In the genomic region with DNA sequence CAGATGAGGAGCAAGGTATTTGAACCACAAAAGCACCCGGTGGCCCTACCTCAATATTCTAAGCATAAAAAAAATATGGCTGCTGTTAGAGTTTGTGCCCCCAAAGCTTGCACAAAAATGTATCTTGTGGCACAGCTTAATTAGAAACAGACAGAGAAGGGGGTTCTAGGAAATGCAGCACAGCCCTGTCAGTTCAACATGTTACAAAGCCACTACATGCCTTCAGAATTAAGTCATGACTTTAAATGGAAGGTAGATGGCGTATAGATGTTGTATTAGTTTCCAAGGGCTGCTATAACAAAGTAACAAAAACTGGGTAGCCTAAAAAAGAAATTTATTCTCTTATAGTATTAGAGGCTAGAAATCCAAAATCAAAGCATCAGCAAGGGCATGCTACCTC, we compare ENCODE assay signal across 1 cellular context.
TF ChIP-seq lines count a peak whose summit lies in the region.

No MANE protein-coding gene starts in this region.

TF ChIP-seq in SK-N-SH, 30 proteins besides CTCF, POLR2A, EP300 and RAD21 (continued from another document):
- TF ChIP-seq, protein P1, sequence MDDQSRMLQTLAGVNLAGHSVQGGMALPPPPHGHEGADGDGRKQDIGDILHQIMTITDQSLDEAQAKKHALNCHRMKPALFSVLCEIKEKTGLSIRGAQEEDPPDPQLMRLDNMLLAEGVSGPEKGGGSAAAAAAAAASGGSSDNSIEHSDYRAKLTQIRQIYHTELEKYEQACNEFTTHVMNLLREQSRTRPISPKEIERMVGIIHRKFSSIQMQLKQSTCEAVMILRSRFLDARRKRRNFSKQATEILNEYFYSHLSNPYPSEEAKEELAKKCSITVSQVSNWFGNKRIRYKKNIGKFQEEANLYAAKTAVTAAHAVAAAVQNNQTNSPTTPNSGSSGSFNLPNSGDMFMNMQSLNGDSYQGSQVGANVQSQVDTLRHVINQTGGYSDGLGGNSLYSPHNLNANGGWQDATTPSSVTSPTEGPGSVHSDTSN (IDR thresholded peaks at IDR 0.05), result peak; percentile 34; the same call in 1 of the 2 replicates
- TF ChIP-seq FOSL2 (IDR thresholded peaks at IDR 0.05; ENCODE audit: borderline replicate concordance, low read depth) (no peak), RFX5 (IDR thresholded peaks at IDR 0.05; ENCODE audit: low read length) (no peak), TCF12 (IDR thresholded peaks at IDR 0.05) (peak; percentile 90)
- TF ChIP-seq, protein P2, sequence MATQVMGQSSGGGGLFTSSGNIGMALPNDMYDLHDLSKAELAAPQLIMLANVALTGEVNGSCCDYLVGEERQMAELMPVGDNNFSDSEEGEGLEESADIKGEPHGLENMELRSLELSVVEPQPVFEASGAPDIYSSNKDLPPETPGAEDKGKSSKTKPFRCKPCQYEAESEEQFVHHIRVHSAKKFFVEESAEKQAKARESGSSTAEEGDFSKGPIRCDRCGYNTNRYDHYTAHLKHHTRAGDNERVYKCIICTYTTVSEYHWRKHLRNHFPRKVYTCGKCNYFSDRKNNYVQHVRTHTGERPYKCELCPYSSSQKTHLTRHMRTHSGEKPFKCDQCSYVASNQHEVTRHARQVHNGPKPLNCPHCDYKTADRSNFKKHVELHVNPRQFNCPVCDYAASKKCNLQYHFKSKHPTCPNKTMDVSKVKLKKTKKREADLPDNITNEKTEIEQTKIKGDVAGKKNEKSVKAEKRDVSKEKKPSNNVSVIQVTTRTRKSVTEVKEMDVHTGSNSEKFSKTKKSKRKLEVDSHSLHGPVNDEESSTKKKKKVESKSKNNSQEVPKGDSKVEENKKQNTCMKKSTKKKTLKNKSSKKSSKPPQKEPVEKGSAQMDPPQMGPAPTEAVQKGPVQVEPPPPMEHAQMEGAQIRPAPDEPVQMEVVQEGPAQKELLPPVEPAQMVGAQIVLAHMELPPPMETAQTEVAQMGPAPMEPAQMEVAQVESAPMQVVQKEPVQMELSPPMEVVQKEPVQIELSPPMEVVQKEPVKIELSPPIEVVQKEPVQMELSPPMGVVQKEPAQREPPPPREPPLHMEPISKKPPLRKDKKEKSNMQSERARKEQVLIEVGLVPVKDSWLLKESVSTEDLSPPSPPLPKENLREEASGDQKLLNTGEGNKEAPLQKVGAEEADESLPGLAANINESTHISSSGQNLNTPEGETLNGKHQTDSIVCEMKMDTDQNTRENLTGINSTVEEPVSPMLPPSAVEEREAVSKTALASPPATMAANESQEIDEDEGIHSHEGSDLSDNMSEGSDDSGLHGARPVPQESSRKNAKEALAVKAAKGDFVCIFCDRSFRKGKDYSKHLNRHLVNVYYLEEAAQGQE (IDR thresholded peaks at IDR 0.05; ENCODE audit: low read depth, low read length), result no peak
